17 cellular contexts compared by ENCODE assay signal in genomic region chr2:65831528-65831927, GRCh38.
DNase-seq lines count a peak whose midpoint lies in the region; ATAC-seq, FAIRE-seq and TF ChIP-seq lines count a peak whose summit lies in the region.
"Had no signal": no experiment of that assay in that cellular context is flagged by ENCODE, and none has a peak within 500 bp of the region (broad histone marks: within the 10 kb centered on the region; RNA-seq: fewer than 3 reads in every experiment).

No MANE protein-coding gene starts in this region.

- dilution Hi-C loops in IMR-90 (cut with HindIII; ENCODE audit: low sequenced_read_pairs, unreplicated experiment): no loop called here

- no peaks in the 10 kb centered on the region for H3K23me2 ChIP-seq in H1 (ENCODE audit: low read depth, low read length)

- no peak for ATAC-seq in IMR-90 (ENCODE audit: low read depth)
- no peak for ATAC-seq in HG03342 (IDR thresholded peaks at IDR 0.05; ENCODE audit: unreplicated experiment)
- no peak for ATAC-seq in GM21737 (IDR thresholded peaks at IDR 0.05; ENCODE audit: unreplicated experiment)
- ATAC-seq: HCT116 had no signal

- H3K56ac ChIP-seq in IMR-90 (ENCODE audit: extremely low read depth, insufficient read depth, low read length) (no peak overlapping the region), H1 (replicated peaks; ENCODE audit: insufficient read length, low read depth, low read length) (no peak overlapping the region)

- H3K4me3 ChIP-seq in IMR-90 (ENCODE audit: insufficient read depth, low read depth, low read length) (no peak overlapping the region), H1 (ENCODE audit: extremely low read depth in 1 of 4, insufficient read depth in 2 of 4, low read depth in 3 of 4, low read length in 4 of 4) (no peak overlapping the region), left ventricle myocardium inferior (no peak overlapping the region)
- H3K4me3 ChIP-seq: GM23248 had no signal

- TF ChIP-seq CTCF in IMR-90 (conservative IDR thresholded peaks at IDR 0.05; ENCODE audit: low read depth, low read length): no peak
- TF ChIP-seq CTCF in H1 (IDR thresholded peaks at IDR 0.05; ENCODE audit: control extremely low read depth in 1 of 3, insufficient read depth in 1 of 3, low read depth in 1 of 3, low read length in 3 of 3): no peak
- TF ChIP-seq CTCF in left ventricle myocardium inferior (IDR thresholded peaks at IDR 0.05; ENCODE audit: borderline replicate concordance): peak; percentile 27

- intact Hi-C loops in IMR-90 (cut with micrococcal nuclease) (no loop called here), left ventricle myocardium inferior (cut with micrococcal nuclease) (no loop called here)

- H4K5ac ChIP-seq in IMR-90 (ENCODE audit: low read depth, low read length): no peak overlapping the region
- H4K5ac ChIP-seq in H1 (ENCODE audit: insufficient read length, low read depth, low read length): no peak overlapping the region

- H2BK15ac ChIP-seq in IMR-90 (ENCODE audit: low read depth, low read length) (no peak overlapping the region), H1 (ENCODE audit: low read length) (no peak overlapping the region)

- H2BK120ac ChIP-seq in IMR-90 (ENCODE audit: low read depth, low read length) (no peak overlapping the region), H1 (replicated peaks; ENCODE audit: low read depth, low read length) (no peak overlapping the region)

- FAIRE-seq in H1 (lab: Jason Lieb, UNC): no peak
- FAIRE-seq: GM12891 had no signal

- no peaks in the 10 kb centered on the region for H3K79me1 ChIP-seq in IMR-90 (ENCODE audit: low read depth in 1 of 2, low read length in 2 of 2)
- H3K79me1 ChIP-seq in H1 (ENCODE audit: low read depth, low read length): no peaks in the 10 kb centered on the region

- CTCF ChIA-PET in IMR-90 (lab: Yijun Ruan, JAX): no interaction called here
- CTCF ChIA-PET in H1 (lab: Charles Lee; ENCODE audit: partially characterized antibody): no interaction called here

- POLR2A ChIA-PET in IMR-90 (lab: Charles Lee; ENCODE audit: unreplicated experiment): no interaction called here
- POLR2A ChIA-PET in H1 (lab: Charles Lee; ENCODE audit: partially characterized antibody): no interaction called here

- H3K4ac ChIP-seq in IMR-90 (ENCODE audit: low read depth, low read length) (no peak overlapping the region), H1 (replicated peaks; ENCODE audit: insufficient read length, low read depth, low read length) (no peak overlapping the region)

- H2AFZ ChIP-seq in IMR-90 (replicated peaks; ENCODE audit: low read length, poor library complexity) (peak overlapping the region; percentile 6), H1 (ENCODE audit: low read length) (no peak overlapping the region)
- H2AFZ ChIP-seq: GM23248 had no signal

- no peaks in the 10 kb centered on the region for H3K36me3 ChIP-seq in IMR-90 (ENCODE audit: control insufficient read depth, insufficient read depth, low read length)
- no peaks in the 10 kb centered on the region for H3K36me3 ChIP-seq in H1 (ENCODE audit: control insufficient read depth in 2 of 4, insufficient read depth in 4 of 4, low read length in 3 of 4)
- H3K36me3 ChIP-seq in left ventricle myocardium inferior: no peaks in the 10 kb centered on the region

- H3K9me1 ChIP-seq in IMR-90 (ENCODE audit: insufficient read depth, low read length): no peaks in the 10 kb centered on the region

- TF ChIP-seq RAD21 in IMR-90 (IDR thresholded peaks at IDR 0.05; ENCODE audit: low read length): no peak
- no peak for TF ChIP-seq RAD21 in H1 (IDR thresholded peaks at IDR 0.05 in 1 of 2, conservative IDR thresholded peaks at IDR 0.05 in 1 of 2; ENCODE audit: low read depth in 2 of 2, low read length in 2 of 2)

- H3K4me2 ChIP-seq in IMR-90 (ENCODE audit: low read depth, low read length) (no peak overlapping the region), H1 (ENCODE audit: insufficient read depth in 1 of 2, low read depth in 2 of 2, low read length in 2 of 2) (no peak overlapping the region)

- no CpG with 5 or more reads among the region's 2 CpGs for WGBS in IMR-90 (ENCODE audit: extremely low coverage in 2 of 2, insufficient read length in 1 of 2), 2 experiments
- 82% methylated on average over 2 of the region's 2 CpGs; no CpG with 5 or more reads in 1 of the 2 experiments for WGBS in H1 (ENCODE audit: extremely low coverage in 1 of 2, insufficient coverage in 1 of 2, insufficient read length in 1 of 2, insufficient replicate concordance in 2 of 2, low coverage in 1 of 2, low lambda C conversion rate in 2 of 2, missing lambda C conversion rate in 1 of 2), 2 experiments

- H3K14ac ChIP-seq in IMR-90 (replicated peaks; ENCODE audit: low read depth, low read length) (no peak overlapping the region), H1 (ENCODE audit: insufficient read length) (no peak overlapping the region)

- H3K18ac ChIP-seq in IMR-90 (ENCODE audit: low read depth, low read length): no peak overlapping the region
- H3K18ac ChIP-seq in H1 (ENCODE audit: extremely low read depth, low read length): no peak overlapping the region

- H4K20me1 ChIP-seq in IMR-90 (ENCODE audit: insufficient read depth, low read length) (no peaks in the 10 kb centered on the region), H1 (replicated peaks in 1 of 2; ENCODE audit: control insufficient read depth in 1 of 2, insufficient read depth in 2 of 2, low read length in 2 of 2) (no peaks in the 10 kb centered on the region)

- H2BK5ac ChIP-seq in IMR-90 (ENCODE audit: low read depth, low read length, poor library complexity, severe bottlenecking): no peak overlapping the region
- H2BK5ac ChIP-seq in H1 (ENCODE audit: low read depth, low read length): no peak overlapping the region

- H3K23ac ChIP-seq in IMR-90 (ENCODE audit: low read depth, low read length): no peak overlapping the region
- H3K23ac ChIP-seq in H1 (ENCODE audit: insufficient read length): no peak overlapping the region

- no peak for TF ChIP-seq EP300 in H1 (IDR thresholded peaks at IDR 0.05; ENCODE audit: borderline replicate concordance in 1 of 2, low read depth in 2 of 2, low read length in 2 of 2)

- no peak for TF ChIP-seq POLR2A in IMR-90 (IDR thresholded peaks at IDR 0.05; ENCODE audit: low read depth, low read length)
- no peak for TF ChIP-seq POLR2A in H1 (IDR thresholded peaks at IDR 0.05; ENCODE audit: control extremely low read depth in 1 of 2, low read depth in 2 of 2, low read length in 2 of 2)

- in situ Hi-C loops in IMR-90 (cut with MboI; ENCODE audit: low sequenced_read_pairs): no loop called here

- no peak overlapping the region for H4K91ac ChIP-seq in IMR-90 (ENCODE audit: insufficient read depth, low read depth, low read length)
- no peak overlapping the region for H4K91ac ChIP-seq in H1 (replicated peaks; ENCODE audit: insufficient read length, low read length)

- H3K27me3 ChIP-seq in IMR-90 (ENCODE audit: control insufficient read depth, insufficient read depth, low read length): 0 out of 2 replicates have a peak, but pooled peaks cover 2% of the 10 kb centered on the region
- H3K27me3 ChIP-seq in H1 (replicated peaks in 1 of 4; ENCODE audit: control insufficient read depth in 3 of 4, extremely low read depth in 1 of 4, insufficient read depth in 3 of 4, low read length in 3 of 4): no peaks in the 10 kb centered on the region
- H3K27me3 ChIP-seq in left ventricle myocardium inferior (ENCODE audit: low read depth): no peaks in the 10 kb centered on the region

- H3K79me2 ChIP-seq in H1 (ENCODE audit: control insufficient read depth in 1 of 2, insufficient read depth in 2 of 2, low read length in 2 of 2): no peaks in the 10 kb centered on the region

- no peaks in the 10 kb centered on the region for H3K4me1 ChIP-seq in IMR-90 (ENCODE audit: control insufficient read depth, insufficient read depth, low read length)
- H3K4me1 ChIP-seq in H1 (replicated peaks in 1 of 4; ENCODE audit: control insufficient read depth in 3 of 4, insufficient read depth in 4 of 4, low read length in 3 of 4): peaks cover 0 to 9% (median 4%) of the 10 kb centered on the region in 4 experiments; a peak in 5 of 7 replicates
- H3K4me1 ChIP-seq in left ventricle myocardium inferior: peaks cover 6% of the 10 kb centered on the region

- H2BK12ac ChIP-seq in H1 (ENCODE audit: low read depth, low read length): no peak overlapping the region

- no peaks in the 10 kb centered on the region for H3K9me3 ChIP-seq in IMR-90 (ENCODE audit: control insufficient read depth, insufficient read depth, low read length)
- no peaks in the 10 kb centered on the region for H3K9me3 ChIP-seq in H1 (ENCODE audit: insufficient read depth in 2 of 2, low read depth in 1 of 2, low read length in 1 of 2)
- no peaks in the 10 kb centered on the region for H3K9me3 ChIP-seq in left ventricle myocardium inferior (replicated peaks)

- no peak overlapping the region for H3K27ac ChIP-seq in IMR-90 (ENCODE audit: insufficient read depth, low read length)
- no peak overlapping the region for H3K27ac ChIP-seq in H1 (ENCODE audit: low read depth, low read length)
- no peak overlapping the region for H3K27ac ChIP-seq in left ventricle myocardium inferior (replicated peaks)
- H3K27ac ChIP-seq: GM23248 had no signal

- H4K8ac ChIP-seq in IMR-90 (ENCODE audit: low read depth in 2 of 2, low read length in 2 of 2) (no peak overlapping the region), H1 (ENCODE audit: extremely low read depth, insufficient read depth, low read length) (peak overlapping the region; percentile 53; the same call in 1 of the 2 replicates)

- H2AK5ac ChIP-seq in IMR-90 (ENCODE audit: low read depth, low read length) (no peak overlapping the region), H1 (ENCODE audit: low read depth, low read length) (no peak overlapping the region)

- no peak for DNase-seq in IMR-90
- DNase-seq in H1 (ENCODE audit: low read depth in 1 of 2, low spot score in 2 of 2): no peak
- DNase-seq in left ventricle myocardium inferior: peak; percentile 25
- DNase-seq in superior temporal gyrus (ENCODE audit: extremely low spot score): no peak
- DNase-seq: C1 segment of cervical spinal cord; Calu3; CD4-positive, alpha-beta memory T cell; COR-L47; DMS53; DMS79 treated with DMSO at 0.1 percent for 48 hours; GF-D8; GM23248; H9 had no signal

- H2AK9ac ChIP-seq in IMR-90 (replicated peaks; ENCODE audit: low read depth, low read length, poor library complexity): no peak overlapping the region

- H2BK20ac ChIP-seq in IMR-90 (ENCODE audit: low read depth, low read length): no peak overlapping the region
- no peak overlapping the region for H2BK20ac ChIP-seq in H1 (ENCODE audit: low read length)

- no TSS peak for BruUV-seq in IMR-90 (replicated peaks; lab: Mats Ljungman, UMichigan)

- H3K9ac ChIP-seq in IMR-90 (ENCODE audit: low read depth, low read length) (no peak overlapping the region), H1 (replicated peaks in 1 of 4; ENCODE audit: extremely low read depth in 1 of 4, low read depth in 3 of 4, low read length in 3 of 4) (no peak overlapping the region)
- H3K9ac ChIP-seq: GM23248 had no signal

TF ChIP-seq in IMR-90, 13 proteins besides CTCF, POLR2A, EP300 and RAD21 (continues in another document):
- TF ChIP-seq CHD1 (IDR thresholded peaks at IDR 0.05; ENCODE audit: low read depth, low read length) (no peak), NFE2L2 (IDR thresholded peaks at IDR 0.05; ENCODE audit: low read depth, low read length) (no peak), FOS (IDR thresholded peaks at IDR 0.05; ENCODE audit: low read depth, low read length) (no peak)

TF ChIP-seq in H1, 55 proteins besides CTCF, POLR2A, EP300 and RAD21 (continues in another document):
- no peak for TF ChIP-seq HDAC2 (IDR thresholded peaks at IDR 0.05; ENCODE audit: borderline replicate concordance in 1 of 2, low read depth in 2 of 2, low read length in 2 of 2)
- no peak for TF ChIP-seq TCF12 (IDR thresholded peaks at IDR 0.05; ENCODE audit: low read depth, low read length)
